In the genomic region with DNA sequence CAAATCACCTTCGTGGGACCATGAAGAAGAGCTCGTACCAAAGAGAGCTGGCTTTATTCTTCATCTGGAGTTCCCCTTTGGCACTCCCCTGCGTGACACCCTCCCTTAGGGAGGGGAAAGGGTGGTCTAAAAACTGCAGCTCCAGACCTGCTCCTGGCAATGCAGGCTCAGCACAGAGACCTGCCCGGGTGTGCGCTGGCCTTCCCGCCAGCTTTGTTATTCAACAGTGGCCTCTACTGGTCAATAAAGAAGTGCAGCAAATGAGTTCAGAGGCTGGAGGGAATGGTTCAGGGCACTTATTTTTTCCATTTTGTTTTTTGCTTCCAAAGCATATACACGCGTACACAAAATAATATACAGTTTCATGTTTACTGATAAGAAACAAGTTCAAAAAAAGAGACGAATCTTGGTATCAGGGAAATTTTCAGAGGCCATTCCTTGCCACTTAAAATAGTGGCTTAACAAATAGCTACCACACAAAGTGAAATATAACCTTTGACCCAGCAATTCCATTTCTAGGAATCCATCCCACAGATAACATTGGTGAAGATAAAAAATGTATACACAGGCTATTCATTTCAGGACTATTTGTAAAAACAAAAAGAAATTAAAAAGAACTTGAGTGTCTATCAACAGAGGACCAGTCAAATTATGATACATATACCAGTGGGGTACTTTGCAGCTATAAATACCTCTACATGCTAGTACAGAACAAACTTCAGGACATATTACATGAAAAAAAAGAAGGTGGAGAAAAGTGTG, we compare ENCODE assay signal across 8 cellular contexts. TPM values are rescaled to one million over a fixed set of nuclear protein-coding genes. Genes with fewer than 3 reads are reported as not detected.
DNase-seq lines count a peak whose midpoint lies in the region; ATAC-seq and TF ChIP-seq lines count a peak whose summit lies in the region.

No MANE protein-coding gene starts in this region.

- H3K4me1 ChIP-seq in prostate gland (replicated peaks) = no peaks in the 10 kb centered on the region

- H3K27me3 ChIP-seq in prostate gland (replicated peaks; ENCODE audit: insufficient read depth) = no peaks in the 10 kb centered on the region

- in situ Hi-C loops in GM13976 (cut with MboI; ENCODE audit: low sequenced_read_pairs, unreplicated experiment) = loop anchor here (10.0 kb wide), 3 partner anchors 141 to 449 kb away; no protein-coding TSS in a partner anchor

- intact Hi-C loops in head of caudate nucleus (cut with DNase I) (loop anchor here (10.0 kb wide), 1 partner anchor 279 kb away; no protein-coding TSS in a partner anchor), prostate gland (cut with DNase I) (loop anchor here (5.0 kb wide), 1 partner anchor 281 kb away; no protein-coding TSS in a partner anchor)

- no peak overlapping the region for H3K27ac ChIP-seq in prostate gland

- H3K4me3 ChIP-seq in LNCaP clone FGC (ENCODE audit: low read depth, low read length) (no peak overlapping the region), prostate gland (no peak overlapping the region)

- no peak for ATAC-seq in GM21390 (IDR thresholded peaks at IDR 0.05; ENCODE audit: unreplicated experiment)

- TF ChIP-seq CTCF in GM13976 (IDR thresholded peaks at IDR 0.05; ENCODE audit: borderline replicate concordance, control extremely low read depth, extremely low read depth, insufficient read depth, missing control alignments) (peak; percentile 64), LNCaP clone FGC (IDR thresholded peaks at IDR 0.05; ENCODE audit: control insufficient read depth, extremely low read depth, insufficient read depth) (peak; percentile 82), prostate gland (IDR thresholded peaks at IDR 0.05) (peak; percentile 48 to 80 (median 70))

- H3K4me3 Mint-ChIP-seq in activated naive CD4-positive, alpha-beta T cell treated with anti-CD3 and anti-CD28 coated beads, Interleukin-2, amount 50 U/mL, for 24 hours = peak overlapping the region; percentile 15

- H3K27me3 Mint-ChIP-seq in activated naive CD4-positive, alpha-beta T cell treated with anti-CD3 and anti-CD28 coated beads, Interleukin-2, amount 50 U/mL, for 24 hours = no peaks in the 10 kb centered on the region

- peak overlapping the region; percentile 2 for H3K27ac Mint-ChIP-seq in activated naive CD4-positive, alpha-beta T cell treated with anti-CD3 and anti-CD28 coated beads, Interleukin-2, amount 50 U/mL, for 24 hours

- no peak for TF ChIP-seq POLR2A in prostate gland (IDR thresholded peaks at IDR 0.05)

- no peaks in the 10 kb centered on the region for H3K36me3 ChIP-seq in prostate gland

- no peaks in the 10 kb centered on the region for H3K9me3 Mint-ChIP-seq in activated naive CD4-positive, alpha-beta T cell treated with anti-CD3 and anti-CD28 coated beads, Interleukin-2, amount 50 U/mL, for 24 hours

- H3K9me3 ChIP-seq in prostate gland = no peaks in the 10 kb centered on the region

- DNase-seq in AG08396 (ENCODE audit: low spot score) = peak; percentile 86
- DNase-seq in GM13976 (ENCODE audit: low spot score) = peak; percentile 81
- no peak for DNase-seq in LNCaP clone FGC (ENCODE audit: low read depth)
- DNase-seq in RPMI7951 (ENCODE audit: low read depth) = peak; percentile 47
- DNase-seq in head of caudate nucleus = peak in 32 of 42 donors; percentile 35 to 79 (median 56)
- peak; percentile 47 for DNase-seq in prostate gland (ENCODE audit: low spot score)

- H3K4me1 Mint-ChIP-seq in activated naive CD4-positive, alpha-beta T cell treated with anti-CD3 and anti-CD28 coated beads, Interleukin-2, amount 50 U/mL, for 24 hours = peaks cover 67% of the 10 kb centered on the region

- 6% methylated on average over 9 of the region's 9 CpGs for WGBS in prostate gland

- H3K36me3 Mint-ChIP-seq in activated naive CD4-positive, alpha-beta T cell treated with anti-CD3 and anti-CD28 coated beads, Interleukin-2, amount 50 U/mL, for 24 hours = peaks cover 3% of the 10 kb centered on the region

RNA-seq across cellular contexts. Expression of a gene that starts 8.2 kb away (rescaled TPM):
- total RNA-seq in RPMI7951 (2014; rRNA removed; shearing (Covaris generic)) = 40.2 and 40.7 TPM in 2 replicates
- 10 to 100 TPM; 46.9 to 75.7 TPM for total RNA-seq in prostate gland

RNA-seq across cellular contexts. Expression of a gene that starts 24.4 kb away (rescaled TPM):
- total RNA-seq in RPMI7951 (2014; rRNA removed; shearing (Covaris generic)) = 88.6 and 100.0 TPM in 2 replicates
- 10 to 100 TPM; 78.3 to 92.2 TPM for total RNA-seq in prostate gland
